In genomic region chr16:71826533-71827017, GRCh38 we compare ENCODE assay signal across 1 cellular context.
TF ChIP-seq lines count a peak whose summit lies in the region.

No MANE protein-coding gene starts in this region.

TF ChIP-seq in K562, 482 proteins besides CTCF, POLR2A, EP300 and RAD21 (continues in another document):
- TF ChIP-seq SMARCE1 (IDR thresholded peaks at IDR 0.05), result peak; percentile 47; the same call in 1 of the 2 replicates
- TF ChIP-seq PKNOX1 (IDR thresholded peaks at IDR 0.05), result no peak
- peak; percentile 56 to 62; a peak in 3 of 4 replicates for TF ChIP-seq FOXA3 (CRISPR knock-in tag; conservative IDR thresholded peaks at IDR 0.05 in 1 of 2, IDR thresholded peaks at IDR 0.05 in 1 of 2)
- peak; percentile 26; the same call in 1 of the 2 replicates for TF ChIP-seq ZBTB2 (IDR thresholded peaks at IDR 0.05)
- 0 out of 4 replicates have a peak, but pooled peaks of 1 of the 2 experiments have one; percentile 19 for TF ChIP-seq TBL1XR1 (IDR thresholded peaks at IDR 0.05; ENCODE audit: low read length in 2 of 2)
- no peak for TF ChIP-seq NR2C1 (IDR thresholded peaks at IDR 0.05)
- TF ChIP-seq NR2C1 (tag; IDR thresholded peaks at IDR 0.05), result no peak
- TF ChIP-seq ARID1B (IDR thresholded peaks at IDR 0.05), result peak; percentile 79
- peak; percentile 20; the same call in 1 of the 2 replicates for TF ChIP-seq CXXC5 (CRISPR knock-in tag; IDR thresholded peaks at IDR 0.05)
- TF ChIP-seq ZNF384 (IDR thresholded peaks at IDR 0.05; ENCODE audit: low read depth, low read length), result peak; percentile 67
- no peak for TF ChIP-seq ZNF57 (CRISPR knock-in tag; IDR thresholded peaks at IDR 0.05)
- no peak for TF ChIP-seq ZNF12 (CRISPR knock-in tag; IDR thresholded peaks at IDR 0.05)
- peak; percentile 62; the same call in 1 of the 2 replicates for TF ChIP-seq NCOA1 (IDR thresholded peaks at IDR 0.05; ENCODE audit: low read depth)
- no peak for TF ChIP-seq SMAD2 (IDR thresholded peaks at IDR 0.05; ENCODE audit: low read depth, low read length)
- no peak for TF ChIP-seq MIER1 (IDR thresholded peaks at IDR 0.05; ENCODE audit: low read depth)
- peak; percentile 95 for TF ChIP-seq ZNF316 (IDR thresholded peaks at IDR 0.05)
- TF ChIP-seq TEAD4 (IDR thresholded peaks at IDR 0.05; ENCODE audit: low read length), result peak; percentile 20; the same call in 1 of the 2 replicates
- no peak for TF ChIP-seq TEAD4 (CRISPR knock-in tag; IDR thresholded peaks at IDR 0.05; ENCODE audit: borderline replicate concordance)
- no peak for TF ChIP-seq MAFK (IDR thresholded peaks at IDR 0.05; ENCODE audit: low read length)
- TF ChIP-seq MTA1 (IDR thresholded peaks at IDR 0.05; ENCODE audit: borderline replicate concordance), result no peak
- TF ChIP-seq ATF4 (CRISPR knock-in tag; IDR thresholded peaks at IDR 0.05), result no peak
- TF ChIP-seq FOXM1 (IDR thresholded peaks at IDR 0.05; ENCODE audit: low read depth), result 0 out of 2 replicates have a peak, but pooled peaks have one; percentile 20
- no peak for TF ChIP-seq FOXM1 (CRISPR knock-in tag; IDR thresholded peaks at IDR 0.05; ENCODE audit: low read depth)
- TF ChIP-seq ZBTB11 (CRISPR knock-in tag; IDR thresholded peaks at IDR 0.05), result peak in 1 of 3 experiments; percentile 80; a peak in 2 of 6 replicates
- no peak for TF ChIP-seq RNF2 (IDR thresholded peaks at IDR 0.05)
- TF ChIP-seq NBN (IDR thresholded peaks at IDR 0.05; ENCODE audit: low read depth), result peak; percentile 55; the same call in 1 of the 2 replicates
- TF ChIP-seq TEAD2 (tag; IDR thresholded peaks at IDR 0.05), result no peak
- TF ChIP-seq ID3 (CRISPR knock-in tag; IDR thresholded peaks at IDR 0.05), result no peak
- 0 out of 2 replicates have a peak, but pooled peaks have one; percentile 13 for TF ChIP-seq ID3 (tag; IDR thresholded peaks at IDR 0.05)
- TF ChIP-seq E2F3 (CRISPR knock-in tag; IDR thresholded peaks at IDR 0.05), result no peak
- peak; percentile 48; the same call in 1 of the 2 replicates for TF ChIP-seq TAL1 (IDR thresholded peaks at IDR 0.05)
- no peak for TF ChIP-seq ZNF311 (CRISPR knock-in tag; IDR thresholded peaks at IDR 0.05)
- peak; percentile 60 for TF ChIP-seq TCF3 (CRISPR knock-in tag; IDR thresholded peaks at IDR 0.05)
- no peak for TF ChIP-seq ZNF3 (CRISPR knock-in tag; IDR thresholded peaks at IDR 0.05)
- no peak for TF ChIP-seq XRCC5 (IDR thresholded peaks at IDR 0.05; ENCODE audit: low read depth, low read length)
- TF ChIP-seq PCBP2 (IDR thresholded peaks at IDR 0.05; ENCODE audit: low read depth, low read length, poor library complexity, severe bottlenecking), result no peak
- 0 out of 4 replicates have a peak, but pooled peaks of 1 of the 2 experiments have one; percentile 15 for TF ChIP-seq KDM1A (IDR thresholded peaks at IDR 0.05)
- peak; percentile 39; the same call in 1 of the 2 replicates for TF ChIP-seq NCOR1 (IDR thresholded peaks at IDR 0.05)
- TF ChIP-seq HNRNPUL1 (IDR thresholded peaks at IDR 0.05; ENCODE audit: low read length), result no peak
- TF ChIP-seq ZNF696 (CRISPR knock-in tag; conservative IDR thresholded peaks at IDR 0.05), result no peak
- peak; percentile 50; the same call in 1 of the 2 replicates for TF ChIP-seq LEF1 (IDR thresholded peaks at IDR 0.05)
- TF ChIP-seq TCF7 (IDR thresholded peaks at IDR 0.05; ENCODE audit: borderline replicate concordance), result no peak
- no peak for TF ChIP-seq MYBL2 (IDR thresholded peaks at IDR 0.05; ENCODE audit: low read depth)
- TF ChIP-seq MYBL2 (CRISPR knock-in tag; IDR thresholded peaks at IDR 0.05; ENCODE audit: borderline replicate concordance), result no peak
- TF ChIP-seq CHD4 (IDR thresholded peaks at IDR 0.05; ENCODE audit: insufficient read depth, insufficient replicate concordance, low read depth, low read length, poor library complexity, severe bottlenecking), result no peak
- no peak for TF ChIP-seq ZNF75A (CRISPR knock-in tag; IDR thresholded peaks at IDR 0.05)
- no peak for TF ChIP-seq RBM34 (IDR thresholded peaks at IDR 0.05; ENCODE audit: borderline replicate concordance, insufficient read depth, low read length)
- TF ChIP-seq SLC30A9 (CRISPR knock-in tag; IDR thresholded peaks at IDR 0.05), result no peak
- no peak for TF ChIP-seq ZBTB12 (CRISPR knock-in tag; IDR thresholded peaks at IDR 0.05)
- TF ChIP-seq SAFB (IDR thresholded peaks at IDR 0.05; ENCODE audit: borderline replicate concordance, low read depth, low read length), result no peak
- TF ChIP-seq MTA2 (IDR thresholded peaks at IDR 0.05; ENCODE audit: low read depth), result 0 out of 2 replicates have a peak, but pooled peaks have one; percentile 20
- TF ChIP-seq TRIM28 (IDR thresholded peaks at IDR 0.05), result peak; percentile 94; the same call in 1 of the 2 replicates
- peak; percentile 70; the same call in 1 of the 2 replicates for TF ChIP-seq SMARCA4 (IDR thresholded peaks at IDR 0.05)
- peak; percentile 28; the same call in 1 of the 2 replicates for TF ChIP-seq CBX1 (IDR thresholded peaks at IDR 0.05; ENCODE audit: low read depth)
- TF ChIP-seq ZNF518B (CRISPR knock-in tag; IDR thresholded peaks at IDR 0.05), result no peak
- TF ChIP-seq KAT7 (CRISPR knock-in tag; IDR thresholded peaks at IDR 0.05; ENCODE audit: borderline replicate concordance), result no peak
- TF ChIP-seq TRIM24 (IDR thresholded peaks at IDR 0.05), result peak; percentile 88 to 97
- TF ChIP-seq DPF2 (IDR thresholded peaks at IDR 0.05), result peak; percentile 68
- TF ChIP-seq ZNF175 (CRISPR knock-in tag; IDR thresholded peaks at IDR 0.05; ENCODE audit: low read depth), result no peak
- TF ChIP-seq TEAD1 (CRISPR knock-in tag; IDR thresholded peaks at IDR 0.05), result no peak
- TF ChIP-seq FOXK2 (conservative IDR thresholded peaks at IDR 0.05 in 1 of 2, IDR thresholded peaks at IDR 0.05 in 1 of 2; ENCODE audit: low read depth in 2 of 2), result peak; percentile 61 to 70; a peak in 2 of 4 replicates
- no peak for TF ChIP-seq ZNF408 (CRISPR knock-in tag; IDR thresholded peaks at IDR 0.05; ENCODE audit: low read depth)
- no peak for TF ChIP-seq EZH2 (IDR thresholded peaks at IDR 0.05; ENCODE audit: borderline replicate concordance, low read depth, low read length)
